ENCODE assay signal across 8 cellular contexts in the genomic region with DNA sequence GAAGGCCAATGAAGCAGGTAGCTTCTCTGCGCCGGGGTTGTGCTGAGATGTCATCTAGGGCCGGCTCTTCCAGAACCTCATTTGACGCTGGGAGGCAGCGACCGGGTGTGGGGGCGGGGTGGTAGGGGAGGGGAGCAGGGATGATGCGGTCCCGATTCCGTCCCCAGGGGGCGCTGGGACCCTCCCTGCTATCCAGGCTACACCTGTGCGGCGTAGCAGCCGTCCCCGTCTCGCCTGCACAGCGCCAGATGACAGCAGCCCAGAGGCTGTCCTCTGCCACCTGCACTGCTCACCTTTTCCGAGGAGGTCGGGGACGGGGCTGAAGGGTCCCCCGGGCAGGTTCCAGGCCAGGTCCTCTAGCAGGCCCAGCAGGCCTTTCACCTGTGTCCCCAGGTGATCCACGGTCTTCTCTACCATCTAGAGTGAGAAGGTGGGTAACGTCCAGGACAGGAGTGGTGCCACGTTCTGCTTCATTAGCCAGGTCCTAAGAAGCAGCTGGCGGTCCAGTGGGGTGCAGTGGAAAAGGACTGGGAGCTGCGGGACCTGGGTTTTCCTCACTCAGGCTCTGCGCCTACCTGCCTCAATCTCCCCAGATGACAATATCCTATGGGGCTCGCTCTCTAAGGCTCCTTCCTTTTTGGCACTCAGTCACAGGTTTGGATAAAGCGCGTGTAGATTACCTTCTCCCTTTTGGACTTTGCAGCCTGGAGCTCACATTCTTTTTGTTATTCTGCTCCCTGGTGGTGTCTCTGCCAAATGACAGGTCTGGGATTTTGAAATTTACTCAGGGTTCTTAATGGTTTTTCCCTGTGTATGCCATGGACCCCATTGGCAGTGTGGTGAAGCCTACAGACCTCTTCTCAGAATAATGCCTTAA. TPM values are rescaled to one million over a fixed set of nuclear protein-coding genes. Genes with fewer than 3 reads are reported as not detected.
DNase-seq lines count a peak whose midpoint lies in the region; ATAC-seq and TF ChIP-seq lines count a peak whose summit lies in the region.

No MANE protein-coding gene starts in this region.

- no peak overlapping the region for H3K4me3 Mint-ChIP-seq in activated CD4-positive, alpha-beta T cell treated with anti-CD3 and anti-CD28 coated beads for 36 hours
- H3K4me3 Mint-ChIP-seq in naive thymus-derived CD8-positive, alpha-beta T cell: peak overlapping the region in 8 of 10 donors; percentile 15 to 64 (median 42)

- no peak overlapping the region for H3K27ac ChIP-seq in esophagus muscularis mucosa (replicated peaks in 1 of 4)
- H3K27ac ChIP-seq in stomach: no peak overlapping the region

- H3K27me3 ChIP-seq in esophagus muscularis mucosa: peaks cover 0 to 43% (median 8%) of the 10 kb centered on the region in 4 donors
- H3K27me3 ChIP-seq in stomach: peaks cover 10 to 35% (median 18%) of the 10 kb centered on the region in 3 donors

- H3K4me3 ChIP-seq in esophagus muscularis mucosa (peak overlapping the region in 2 of 4 donors; percentile 9 to 14), stomach (peak overlapping the region in 2 of 4 donors; percentile 24 to 26)

- 8% methylated on average over 19 of the region's 30 CpGs for WGBS in esophagus muscularis mucosa
- WGBS in stomach, 5 donors: 1 to 6% (median 3%) methylated on average over 11 to 30 of the region's 30 CpGs

- ATAC-seq in activated CD4-positive, alpha-beta T cell treated with anti-CD3 and anti-CD28 coated beads for 36 hours: peak; percentile 74
- peak; percentile 49 to 60 for ATAC-seq in naive thymus-derived CD8-positive, alpha-beta T cell
- no peak for ATAC-seq in HG03439 (IDR thresholded peaks at IDR 0.05; ENCODE audit: unreplicated experiment)

- H3K36me3 ChIP-seq in esophagus muscularis mucosa (no peaks in the 10 kb centered on the region), stomach (no peaks in the 10 kb centered on the region)

- H3K4me1 Mint-ChIP-seq in activated CD4-positive, alpha-beta T cell treated with anti-CD3 and anti-CD28 coated beads for 36 hours: peaks cover 9% of the 10 kb centered on the region
- peaks cover 4 to 7% (median 5%) of the 10 kb centered on the region in 4 donors for H3K4me1 Mint-ChIP-seq in naive thymus-derived CD8-positive, alpha-beta T cell

- intact Hi-C loops in activated CD4-positive, alpha-beta T cell treated with anti-CD3 and anti-CD28 coated beads for 36 hours (cut with DNase I, micrococcal nuclease): no loop called here
- intact Hi-C loops in esophagus muscularis mucosa (cut with DNase I): loop anchor here (10.0 kb wide), 1 partner anchor 169 kb away; no protein-coding TSS in a partner anchor
- intact Hi-C loops in stomach (cut with DNase I; ENCODE audit: low total_unique reads): no loop called here

- H3K27me3 Mint-ChIP-seq in activated CD4-positive, alpha-beta T cell treated with anti-CD3 and anti-CD28 coated beads for 36 hours: peaks cover 16% of the 10 kb centered on the region
- H3K27me3 Mint-ChIP-seq in naive thymus-derived CD8-positive, alpha-beta T cell: peaks cover 14 to 57% (median 38%) of the 10 kb centered on the region in 5 donors

- H3K9me3 ChIP-seq in esophagus muscularis mucosa (peaks cover 0 to 15% (median 11%) of the 10 kb centered on the region in 4 donors), stomach (peaks cover 0 to 13% (median 8%) of the 10 kb centered on the region in 4 donors)

- H3K4me1 ChIP-seq in esophagus muscularis mucosa: peaks cover 6 to 11% (median 10%) of the 10 kb centered on the region in 4 donors
- H3K4me1 ChIP-seq in stomach: peaks cover 5 to 12% (median 9%) of the 10 kb centered on the region in 4 donors

- DNase-seq in activated CD4-positive, alpha-beta T cell treated with anti-CD3 and anti-CD28 coated beads for 36 hours: peak; percentile 61
- DNase-seq in activated CD4-positive, alpha-beta T cell treated with anti-CD3 and anti-CD28 coated beads for 1 hour: no peak
- DNase-seq in MV-4-11 (lab: John Stamatoyannopoulos, UW): peak; percentile 31
- DNase-seq in SKM-1 (lab: John Stamatoyannopoulos, UW; ENCODE audit: unreplicated experiment): peak; percentile 61
- DNase-seq in esophagus muscularis mucosa (ENCODE audit: extremely low spot score): peak; percentile 79
- peak in 2 of 10 donors; percentile 0 to 5 for DNase-seq in naive thymus-derived CD8-positive, alpha-beta T cell
- DNase-seq in stomach: no peak

- POLR2A ChIA-PET in activated CD4-positive, alpha-beta T cell treated with anti-CD3 and anti-CD28 coated beads for 36 hours (lab: Charles Lee): no interaction called here
- POLR2A ChIA-PET in naive thymus-derived CD8-positive, alpha-beta T cell (lab: Charles Lee): no interaction called here

- no peak overlapping the region for H3K27ac Mint-ChIP-seq in activated CD4-positive, alpha-beta T cell treated with anti-CD3 and anti-CD28 coated beads for 36 hours
- no peak overlapping the region for H3K27ac Mint-ChIP-seq in naive thymus-derived CD8-positive, alpha-beta T cell

- peak; percentile 23 to 56 (median 47) for TF ChIP-seq CTCF in esophagus muscularis mucosa (IDR thresholded peaks at IDR 0.05)
- peak in 3 of 7 experiments; percentile 26 to 41 (median 39) for TF ChIP-seq CTCF in stomach (IDR thresholded peaks at IDR 0.05)

- peaks cover 2% of the 10 kb centered on the region for H3K36me3 Mint-ChIP-seq in activated CD4-positive, alpha-beta T cell treated with anti-CD3 and anti-CD28 coated beads for 36 hours (ENCODE audit: low read depth)
- peaks cover 0 to 13% (median 3%) of the 10 kb centered on the region in 3 donors for H3K36me3 Mint-ChIP-seq in naive thymus-derived CD8-positive, alpha-beta T cell

- peaks cover 11% of the 10 kb centered on the region for H3K9me3 Mint-ChIP-seq in activated CD4-positive, alpha-beta T cell treated with anti-CD3 and anti-CD28 coated beads for 36 hours (ENCODE audit: low read depth)
- peaks cover 3 to 25% (median 20%) of the 10 kb centered on the region in 9 donors for H3K9me3 Mint-ChIP-seq in naive thymus-derived CD8-positive, alpha-beta T cell

- TF ChIP-seq EP300 in esophagus muscularis mucosa (IDR thresholded peaks at IDR 0.05): no peak
- no peak for TF ChIP-seq EP300 in stomach (IDR thresholded peaks at IDR 0.05)

- TF ChIP-seq POLR2A in esophagus muscularis mucosa (IDR thresholded peaks at IDR 0.05; ENCODE audit: low read depth): no peak
- no peak for TF ChIP-seq POLR2A in stomach (IDR thresholded peaks at IDR 0.05)

- CTCF ChIA-PET in activated CD4-positive, alpha-beta T cell treated with anti-CD3 and anti-CD28 coated beads for 36 hours (lab: Charles Lee): interaction anchor here (0.6 to 1.0 kb wide), 2 partner anchors 9 to 1782 kb away, joined by 3 to 4 read pairs; no protein-coding TSS in a partner anchor

RNA-seq across cellular contexts. Expression of a gene that starts 56.0 kb away (rescaled TPM):
- total RNA-seq in activated CD4-positive, alpha-beta T cell treated with anti-CD3 and anti-CD28 coated beads for 36 hours: not detected
- total RNA-seq in esophagus muscularis mucosa: under 1 TPM in 3 of 4 donors, not detected in 1; 0.26 to 0.57 (median 0.42) TPM
- not detected for total RNA-seq in naive thymus-derived CD8-positive, alpha-beta T cell
- polyA plus RNA-seq in naive thymus-derived CD8-positive, alpha-beta T cell: not detected
- total RNA-seq in stomach: under 1 TPM in 1 of 5 donors, not detected in 4; 0.18 TPM
- not detected for polyA plus RNA-seq in stomach

Comparison
In these comparisons a context has a peak if more than half of its experiments do, and no peak if none do; other contexts are left out.
1. DNase-seq: peak in activated CD4-positive, alpha-beta T cell treated with anti-CD3 and anti-CD28 coated beads for 36 hours (single experiment), MV-4-11 (single experiment), SKM-1 (single experiment) and esophagus muscularis mucosa (single experiment); none in activated CD4-positive, alpha-beta T cell treated with anti-CD3 and anti-CD28 coated beads for 1 hour (single experiment) and stomach (single experiment).